Comparison of ENCODE assay signal across 8 cellular contexts in genomic region chr16:3023415-3023668, GRCh38. TPM values are rescaled to one million over a fixed set of nuclear protein-coding genes. Genes with fewer than 3 reads are reported as not detected.
DNase-seq lines count a peak whose midpoint lies in the region; ATAC-seq and TF ChIP-seq lines count a peak whose summit lies in the region.

No MANE protein-coding gene starts in this region.

- DNase-seq in GOT3 (lab: John Stamatoyannopoulos, UW): peak; percentile 86
- peak in 1 of 3 experiments; percentile 37 for DNase-seq in effector memory CD8-positive, alpha-beta T cell
- no peak for DNase-seq in naive B cell
- DNase-seq in GM10266 (ENCODE audit: extremely low spot score): no peak
- DNase-seq in T-helper 9 cell: no peak

- no peaks in the 10 kb centered on the region for H3K9me3 ChIP-seq in SU-DHL-6 (ENCODE audit: insufficient read depth, low read length)

- H3K36me3 Mint-ChIP-seq in effector memory CD8-positive, alpha-beta T cell (ENCODE audit: insufficient read depth): peaks cover 26% of the 10 kb centered on the region
- no peaks in the 10 kb centered on the region for H3K36me3 Mint-ChIP-seq in naive B cell

- H3F3A ChIP-seq in SU-DHL-6 (ENCODE audit: insufficient read depth): peaks cover 18% of the 10 kb centered on the region

- H3K4me2 ChIP-seq in SU-DHL-6 (ENCODE audit: low read depth, low read length, poor library complexity, severe bottlenecking): peak overlapping the region; percentile 97

- peaks cover 44 to 45% of the 10 kb centered on the region in 2 donors for H3K4me1 Mint-ChIP-seq in effector memory CD8-positive, alpha-beta T cell (ENCODE audit: low read depth in 2 of 2)
- peaks cover 39 to 58% (median 57%) of the 10 kb centered on the region in 3 donors for H3K4me1 Mint-ChIP-seq in naive B cell

- H2AFZ ChIP-seq in ACC112 (ENCODE audit: low read length, unreplicated experiment): no peak overlapping the region
- no peak overlapping the region for H2AFZ ChIP-seq in SU-DHL-6 (ENCODE audit: low read depth, low read length, severe bottlenecking)

- no peaks in the 10 kb centered on the region for H3K36me3 ChIP-seq in ACC112 (ENCODE audit: insufficient read depth, low read length)
- H3K36me3 ChIP-seq in SU-DHL-6 (ENCODE audit: low read length): no peaks in the 10 kb centered on the region

- H3K27ac ChIP-seq in ACC112 (ENCODE audit: low read depth, low read length) (peak overlapping the region; percentile 99), SU-DHL-6 (ENCODE audit: low read depth, low read length) (peak overlapping the region; percentile 79)

- no peak for TF ChIP-seq CTCF in SU-DHL-6 (IDR thresholded peaks at IDR 0.05; ENCODE audit: insufficient read depth, low read length, poor library complexity, severe bottlenecking)
- TF ChIP-seq CTCF in GM10266 (IDR thresholded peaks at IDR 0.05; ENCODE audit: control insufficient read depth, insufficient read depth, low read depth, missing control alignments): no peak

- no peaks in the 10 kb centered on the region for H3K9me3 Mint-ChIP-seq in effector memory CD8-positive, alpha-beta T cell
- H3K9me3 Mint-ChIP-seq in naive B cell: peaks cover 0 to 4% (median 0%) of the 10 kb centered on the region in 7 donors

- H4K20me1 ChIP-seq in SU-DHL-6 (ENCODE audit: low read depth, low read length): no peaks in the 10 kb centered on the region

- H3K27me3 ChIP-seq in ACC112 (ENCODE audit: insufficient read depth, low read length): no peaks in the 10 kb centered on the region
- H3K27me3 ChIP-seq in SU-DHL-6 (ENCODE audit: low read length): no peaks in the 10 kb centered on the region

- H3K4me1 ChIP-seq in ACC112 (ENCODE audit: control insufficient read depth, insufficient read depth, low read length, unreplicated experiment): peaks cover 10% of the 10 kb centered on the region

- peak overlapping the region in 1 of 2 donors; percentile 93 for H3K27ac Mint-ChIP-seq in effector memory CD8-positive, alpha-beta T cell
- H3K27ac Mint-ChIP-seq in naive B cell: peak overlapping the region; percentile 14 to 99 (median 63)

- peak overlapping the region; percentile 81 to 85 for H3K4me3 Mint-ChIP-seq in effector memory CD8-positive, alpha-beta T cell
- peak overlapping the region; percentile 82 to 97 (median 95) for H3K4me3 Mint-ChIP-seq in naive B cell

- no peak for ATAC-seq in effector memory CD8-positive, alpha-beta T cell (replicated peaks)
- ATAC-seq in naive B cell (ENCODE audit: low read depth in 2 of 2): no peak
- ATAC-seq in GM21576 (IDR thresholded peaks at IDR 0.05; ENCODE audit: unreplicated experiment): no peak

- H3K79me2 ChIP-seq in ACC112 (ENCODE audit: control insufficient read depth, insufficient read depth, low read length, unreplicated experiment): no peaks in the 10 kb centered on the region
- H3K79me2 ChIP-seq in SU-DHL-6 (ENCODE audit: insufficient read depth, low read length): no peaks in the 10 kb centered on the region

- H3K4me3 ChIP-seq in ACC112 (ENCODE audit: low read depth, low read length): peak overlapping the region; percentile 93
- H3K4me3 ChIP-seq in SU-DHL-6 (ENCODE audit: insufficient read depth, low read length, poor library complexity, severe bottlenecking): peak overlapping the region; percentile 73

- peaks cover 0 to 2% of the 10 kb centered on the region in 2 donors for H3K27me3 Mint-ChIP-seq in effector memory CD8-positive, alpha-beta T cell
- peaks cover 0 to 4% (median 3%) of the 10 kb centered on the region in 3 donors for H3K27me3 Mint-ChIP-seq in naive B cell

- no peaks in the 10 kb centered on the region for H3K9me2 ChIP-seq in SU-DHL-6 (replicated peaks; ENCODE audit: insufficient read depth, low read length)

- H3K9ac ChIP-seq in SU-DHL-6 (ENCODE audit: low read length): peak overlapping the region; percentile 79

RNA-seq across cellular contexts. Expression of gene HCFC1R1, which starts 0.4 kb away (rescaled TPM):
- polyA plus RNA-seq in naive B cell (ENCODE audit: low read depth in 6 of 6): 10 to 100 TPM in 5 of 6 donors, 1 to 10 TPM in 1; 7.6 to 21.4 (median 15.4) TPM

RNA-seq across cellular contexts. Expression of gene THOC6, which starts 0.5 kb away (rescaled TPM):
- 10 to 100 TPM; 35.7 to 75.7 (median 48.3) TPM for polyA plus RNA-seq in naive B cell (ENCODE audit: low read depth in 6 of 6)

RNA-seq across cellular contexts. Expression of gene TNFRSF12A, which starts 3.2 kb away (rescaled TPM):
- polyA plus RNA-seq in naive B cell (ENCODE audit: low read depth in 6 of 6): not detected

RNA-seq across cellular contexts. Expression of gene CLDN6, which starts 5.4 kb away (rescaled TPM):
- polyA plus RNA-seq in naive B cell (ENCODE audit: low read depth in 6 of 6): not detected

RNA-seq across cellular contexts. Expression of gene CLDN9, which starts 10.6 kb away (rescaled TPM):
- not detected for polyA plus RNA-seq in naive B cell (ENCODE audit: low read depth in 6 of 6)
